Comparison of ENCODE assay signal across 8 cellular contexts in genomic region chr14:20971705-20972021, GRCh38. TPM values are rescaled to one million over a fixed set of nuclear protein-coding genes. Genes with fewer than 3 reads are reported as not detected.
DNase-seq lines count a peak whose midpoint lies in the region; ATAC-seq lines count a peak whose summit lies in the region.

No MANE protein-coding gene starts in this region.

- no peak overlapping the region for H3K27ac Mint-ChIP-seq in T-helper 2 cell treated with Interferon-gamma antibody and Interleukin-4, amounts not matched to agents 5 μg/mL and 100 μg/mL, for 36 hours
- H3K27ac Mint-ChIP-seq in stimulated activated effector memory CD8-positive, alpha-beta T cell treated with anti-CD3 and anti-CD28 coated beads, Interleukin-12 subunit alpha, Interleukin-12 subunit beta, amount 100 ng/mL, for 72 hours: peak overlapping the region; percentile 56

- peak overlapping the region; percentile 45 for H3K4me3 ChIP-seq in SJSA1

- no peaks in the 10 kb centered on the region for H3K9me3 ChIP-seq in SJSA1 (replicated peaks)

- no peak overlapping the region for H3K27ac ChIP-seq in SJSA1

- no peaks in the 10 kb centered on the region for H3K36me3 Mint-ChIP-seq in T-helper 2 cell treated with Interferon-gamma antibody and Interleukin-4, amounts not matched to agents 5 μg/mL and 100 μg/mL, for 36 hours (ENCODE audit: low read depth)
- H3K36me3 Mint-ChIP-seq in stimulated activated effector memory CD8-positive, alpha-beta T cell treated with anti-CD3 and anti-CD28 coated beads, Interleukin-12 subunit alpha, Interleukin-12 subunit beta, amount 100 ng/mL, for 72 hours: no peaks in the 10 kb centered on the region

- no peaks in the 10 kb centered on the region for H3K36me3 ChIP-seq in SJSA1

- peaks cover 10% of the 10 kb centered on the region; the same call in 1 of the 2 replicates for H3K27me3 ChIP-seq in SJSA1 (replicated peaks)

- DNase-seq in T-helper 2 cell treated with Interferon-gamma antibody and Interleukin-4, amounts not matched to agents 5 μg/mL and 100 μg/mL, for 36 hours (ENCODE audit: low spot score): no peak
- DNase-seq in T-helper 2 cell (no peak), SJSA1 (ENCODE audit: low read depth in 1 of 2, low spot score in 2 of 2) (no peak), left cardiac atrium (no peak), OCI-M1 (lab: John Stamatoyannopoulos, UW) (no peak), GM03348 (ENCODE audit: low spot score) (no peak), NCI-H774 (lab: John Stamatoyannopoulos, UW) (no peak)
- DNase-seq in stimulated activated effector memory CD8-positive, alpha-beta T cell treated with anti-CD3 and anti-CD28 coated beads, Interleukin-12 subunit alpha, Interleukin-12 subunit beta, amount 100 ng/mL, for 72 hours (ENCODE audit: low spot score in 2 of 2): no peak

- H3K4me1 ChIP-seq in SJSA1 (replicated peaks): peaks cover 27% of the 10 kb centered on the region

- H3K4me3 Mint-ChIP-seq in T-helper 2 cell treated with Interferon-gamma antibody and Interleukin-4, amounts not matched to agents 5 μg/mL and 100 μg/mL, for 36 hours: peak overlapping the region; percentile 92
- peak overlapping the region; percentile 87 for H3K4me3 Mint-ChIP-seq in stimulated activated effector memory CD8-positive, alpha-beta T cell treated with anti-CD3 and anti-CD28 coated beads, Interleukin-12 subunit alpha, Interleukin-12 subunit beta, amount 100 ng/mL, for 72 hours

- ATAC-seq in left cardiac atrium: peak; percentile 16 to 42
- ATAC-seq in stimulated activated effector memory CD8-positive, alpha-beta T cell treated with anti-CD3 and anti-CD28 coated beads, Interleukin-12 subunit alpha, Interleukin-12 subunit beta, amount 100 ng/mL, for 72 hours: no peak

- intact Hi-C loops in left cardiac atrium (cut with DNase I): loop anchor here in 1 of 2 donors (5.0 to 10.0 kb wide), 2 partner anchors 114 to 277 kb away; no protein-coding TSS in a partner anchor

- peaks cover 9% of the 10 kb centered on the region for H3K4me1 Mint-ChIP-seq in T-helper 2 cell treated with Interferon-gamma antibody and Interleukin-4, amounts not matched to agents 5 μg/mL and 100 μg/mL, for 36 hours (ENCODE audit: low read depth)
- H3K4me1 Mint-ChIP-seq in stimulated activated effector memory CD8-positive, alpha-beta T cell treated with anti-CD3 and anti-CD28 coated beads, Interleukin-12 subunit alpha, Interleukin-12 subunit beta, amount 100 ng/mL, for 72 hours: peaks cover 13% of the 10 kb centered on the region

- H3K27me3 Mint-ChIP-seq in T-helper 2 cell treated with Interferon-gamma antibody and Interleukin-4, amounts not matched to agents 5 μg/mL and 100 μg/mL, for 36 hours (ENCODE audit: low read depth): peaks cover 42% of the 10 kb centered on the region

- no peaks in the 10 kb centered on the region for H3K9me3 Mint-ChIP-seq in T-helper 2 cell treated with Interferon-gamma antibody and Interleukin-4, amounts not matched to agents 5 μg/mL and 100 μg/mL, for 36 hours
- no peaks in the 10 kb centered on the region for H3K9me3 Mint-ChIP-seq in stimulated activated effector memory CD8-positive, alpha-beta T cell treated with anti-CD3 and anti-CD28 coated beads, Interleukin-12 subunit alpha, Interleukin-12 subunit beta, amount 100 ng/mL, for 72 hours

RNA-seq across cellular contexts. Expression of gene RNASE2, which starts 16.4 kb away (rescaled TPM):
- not detected in 2 replicates for total RNA-seq in SJSA1 (2014; rRNA removed; shearing (Covaris generic))
- 1 to 10 TPM; 1.6 to 3.8 TPM for total RNA-seq in left cardiac atrium

RNA-seq across cellular contexts. Expression of gene METTL17, which starts 18.1 kb away (rescaled TPM):
- 37.8 and 73.1 TPM in 2 replicates for total RNA-seq in SJSA1 (2014; rRNA removed; shearing (Covaris generic))
- 10 to 100 TPM; 33.8 to 39.0 TPM for total RNA-seq in left cardiac atrium

RNA-seq across cellular contexts. Expression of gene SLC39A2, which starts 27.4 kb away (rescaled TPM):
- total RNA-seq in SJSA1 (2014; rRNA removed; shearing (Covaris generic)): not detected in 2 replicates
- not detected for total RNA-seq in left cardiac atrium

RNA-seq across cellular contexts. Expression of gene NDRG2, which starts 53.2 kb away (rescaled TPM):
- total RNA-seq in SJSA1 (2014; rRNA removed; shearing (Covaris generic)): 0.08 TPM in 1 of 2 replicates, not detected in the other
- 100 to 1,000 TPM; 212 to 215 TPM for total RNA-seq in left cardiac atrium

RNA-seq across cellular contexts. Expression of gene TPPP2, which starts 58.4 kb away (rescaled TPM):
- total RNA-seq in SJSA1 (2014; rRNA removed; shearing (Covaris generic)): not detected in 2 replicates
- 1 to 10 TPM in 1 of 2 donors, under 1 TPM in 1; 0.44 to 1.6 TPM for total RNA-seq in left cardiac atrium
